Comparison of ENCODE assay signal across 9 cellular contexts in genomic region chr14:69059658-69060648, GRCh38.
DNase-seq lines count a peak whose midpoint lies in the region; ATAC-seq, FAIRE-seq and TF ChIP-seq lines count a peak whose summit lies in the region.
"Had no signal": no experiment of that assay in that cellular context is flagged by ENCODE, and none has a peak within 500 bp of the region (broad histone marks: within the 10 kb centered on the region; RNA-seq: fewer than 3 reads in every experiment).

No MANE protein-coding gene starts in this region.

- no peaks in the 10 kb centered on the region for H3K79me2 ChIP-seq in GM12878 (ENCODE audit: control insufficient read depth, insufficient read depth, low read length)

- RAD21 ChIA-PET in GM12878 (lab: Charles Lee; ENCODE audit: unreplicated experiment): no interaction called here

- SMC1A ChIA-PET in GM12878 (lab: Charles Lee; ENCODE audit: uncharacterized antibody, unreplicated experiment): no interaction called here

- H3K9me3 ChIP-seq in GM12878 (replicated peaks; ENCODE audit: control insufficient read depth, insufficient read depth, low read length) (no peaks in the 10 kb centered on the region), testis (no peaks in the 10 kb centered on the region)

- H4K20me1 ChIP-seq in GM12878 (ENCODE audit: control insufficient read depth, insufficient read depth): no peaks in the 10 kb centered on the region

- H3K4me3 ChIP-seq in GM12878: no peak overlapping the region
- no peak overlapping the region for H3K4me3 ChIP-seq in testis

- no peak overlapping the region for H2AFZ ChIP-seq in GM12878 (ENCODE audit: control insufficient read depth, low read depth, low read length)

- peak; percentile 18 for FAIRE-seq in GM12878 (lab: Jason Lieb, UNC)

- TF ChIP-seq POLR2A in GM12878 (IDR thresholded peaks at IDR 0.05; ENCODE audit: low read depth, low read length) (no peak), testis (IDR thresholded peaks at IDR 0.05) (no peak)

- H3K4me1 ChIP-seq in GM12878 (ENCODE audit: control insufficient read depth, insufficient read depth, low read length): no peaks in the 10 kb centered on the region
- no peaks in the 10 kb centered on the region for H3K4me1 ChIP-seq in testis

- TF ChIP-seq CTCF in GM12878 (IDR thresholded peaks at IDR 0.05 in 2 of 3, conservative IDR thresholded peaks at IDR 0.05 in 1 of 3; ENCODE audit: control insufficient read depth in 2 of 3, extremely low read depth in 1 of 3, insufficient read depth in 1 of 3, low read depth in 3 of 3, low read length in 3 of 3) (no peak), testis (IDR thresholded peaks at IDR 0.05) (no peak)

- BruUV-seq in GM12878 (replicated peaks; lab: Mats Ljungman, UMichigan): no TSS peak

- DNase-seq in HS-27A (ENCODE audit: low read depth) (peak; percentile 78), GM12878 (ENCODE audit: low read depth, low spot score) (no peak), islet precursor cell (peak; percentile 81), testis (peak; percentile 26), NCI-H82 treated with DMSO at 0.1 percent for 48 hours (lab: John Stamatoyannopoulos, UW; ENCODE audit: unreplicated experiment) (no peak), activated T-cell treated with anti-CD3 and anti-CD28 coated beads for 4 hours (no peak), NCI-H1092 treated with DMSO at 0.1 percent for 48 hours (lab: John Stamatoyannopoulos, UW) (no peak)
- DNase-seq: activated CD4-positive, CD25-positive, alpha-beta regulatory T cell treated with anti-CD3 and anti-CD28 coated beads, Interleukin-2, amount 50 U/mL, for 72 hours; NCI-H2081 treated with DMSO at 0.1 percent for 48 hours had no signal

- ATAC-seq in GM12878: no peak

- H3K9ac ChIP-seq in GM12878 (ENCODE audit: control insufficient read depth, insufficient read depth, low read length): no peak overlapping the region

- H3K27me3 ChIP-seq in GM12878 (replicated peaks in 1 of 2; ENCODE audit: control insufficient read depth in 2 of 2, insufficient read depth in 2 of 2, low read length in 1 of 2) (no peaks in the 10 kb centered on the region), testis (no peaks in the 10 kb centered on the region)

- intact Hi-C loops in GM12878 (cut with micrococcal nuclease; ENCODE audit: unreplicated experiment): no loop called here
- intact Hi-C loops in testis (cut with DNase I; ENCODE audit: low total_unique reads): no loop called here

- H3K36me3 ChIP-seq in GM12878 (ENCODE audit: control insufficient read depth in 2 of 2, insufficient read depth in 2 of 2, low read length in 1 of 2) (peaks cover 8 to 22% of the 10 kb centered on the region in 2 experiments; a peak in 3 of 4 replicates), testis (ENCODE audit: low read depth, missing control alignments) (no peaks in the 10 kb centered on the region)

- no peak for TF ChIP-seq EP300 in GM12878 (IDR thresholded peaks at IDR 0.05; ENCODE audit: borderline replicate concordance in 1 of 2, control insufficient read depth in 1 of 2, low read depth in 2 of 2, low read length in 2 of 2)

- WGBS in GM12878 (ENCODE audit: insufficient coverage, insufficient replicate concordance, low lambda C conversion rate, missing lambda C conversion rate): 92% methylated on average over 8 of the region's 8 CpGs
- WGBS in testis, 2 donors: 81 to 84% methylated on average over 8 of the region's 8 CpGs

- TF ChIP-seq RAD21 in GM12878 (IDR thresholded peaks at IDR 0.05; ENCODE audit: insufficient read depth, low read depth, low read length): no peak

- in situ Hi-C loops in GM12878 (cut with MboI): no loop called here

- CTCF ChIA-PET in GM12878 (lab: Yijun Ruan, JAX): interaction anchor here (2.0 kb wide), 1 partner anchor 149 kb away, joined by 5 read pairs; no protein-coding TSS in a partner anchor

- POLR2A ChIA-PET in GM12878 (lab: Charles Lee): interaction anchor here (0.6 kb wide), 1 partner anchor 153 kb away, joined by 4 read pairs; no protein-coding TSS in a partner anchor

- H3K27ac ChIP-seq in GM12878 (ENCODE audit: control insufficient read depth, insufficient read depth): no peak overlapping the region
- no peak overlapping the region for H3K27ac ChIP-seq in testis

- no peak overlapping the region for H3K4me2 ChIP-seq in GM12878 (ENCODE audit: control insufficient read depth, insufficient read depth)

TF ChIP-seq in GM12878, 131 proteins besides CTCF, POLR2A, EP300 and RAD21:
- TF ChIP-seq SIN3A (IDR thresholded peaks at IDR 0.05; ENCODE audit: low read depth, low read length): no peak
- TF ChIP-seq GABPA (IDR thresholded peaks at IDR 0.05; ENCODE audit: low read depth): no peak
- no peak for TF ChIP-seq CHD4 (IDR thresholded peaks at IDR 0.05)
- no peak for TF ChIP-seq DPF2 (IDR thresholded peaks at IDR 0.05)
- TF ChIP-seq BHLHE40 (IDR thresholded peaks at IDR 0.05; ENCODE audit: borderline replicate concordance in 1 of 2, low read depth in 2 of 2, low read length in 1 of 2): no peak
- no peak for TF ChIP-seq TCF7 (IDR thresholded peaks at IDR 0.05; ENCODE audit: borderline replicate concordance)
- TF ChIP-seq KLF5 (IDR thresholded peaks at IDR 0.05; ENCODE audit: partially characterized antibody): no peak
- TF ChIP-seq MTA3 (IDR thresholded peaks at IDR 0.05; ENCODE audit: borderline replicate concordance, low read length): no peak

Comparison
In these comparisons a context has a peak if more than half of its experiments do, and no peak if none do; other contexts are left out.
1. DNase-seq: peak in HS-27A (single experiment), islet precursor cell (single experiment) and testis (single experiment); none in GM12878 (single experiment), NCI-H82 treated with DMSO at 0.1 percent for 48 hours (single experiment), activated T-cell treated with anti-CD3 and anti-CD28 coated beads for 4 hours (single experiment) and NCI-H1092 treated with DMSO at 0.1 percent for 48 hours (single experiment).